Comparison of ENCODE assay signal across 8 cellular contexts in the genomic region with DNA sequence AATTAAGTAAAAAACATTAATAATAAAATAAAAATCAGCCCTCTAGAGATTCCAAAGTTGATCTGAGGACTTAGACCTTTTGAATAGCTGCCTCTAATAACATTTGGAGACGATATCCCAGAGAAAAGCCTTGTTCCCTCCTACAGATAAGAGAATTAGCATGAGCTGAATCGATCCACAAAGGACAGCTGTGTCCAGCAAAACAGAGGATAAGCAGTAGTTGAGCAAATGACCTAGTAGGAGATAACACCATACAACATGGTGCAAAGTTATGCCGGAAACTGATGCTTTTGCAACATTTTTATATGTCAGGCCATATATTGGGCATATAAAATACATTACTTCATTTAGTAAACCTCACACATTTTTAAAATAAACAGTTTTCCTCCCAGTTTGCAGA.
"Had no signal": no experiment of that assay in that cellular context is flagged by ENCODE, and none has a peak within 500 bp of the region (broad histone marks: within the 10 kb centered on the region; RNA-seq: fewer than 3 reads in every experiment).

No MANE protein-coding gene starts in this region.

- ATAC-seq: HCT116, HepG2 had no signal

- H3K36me3 ChIP-seq: HAP-1 had no signal

- H3K9me3 ChIP-seq: HAP-1 had no signal

- H3K9ac ChIP-seq: GM23248 had no signal

- DNase-seq: GM23248, GOT3, H7, HFFc6 had no signal

- H3K4me3 ChIP-seq: GM23248, HAP-1 had no signal

- H2AFZ ChIP-seq: GM23248 had no signal

- H3K27ac ChIP-seq: GM23248, HL-60 had no signal
